Comparison of ENCODE assay signal across 12 cellular contexts in the genomic region with DNA sequence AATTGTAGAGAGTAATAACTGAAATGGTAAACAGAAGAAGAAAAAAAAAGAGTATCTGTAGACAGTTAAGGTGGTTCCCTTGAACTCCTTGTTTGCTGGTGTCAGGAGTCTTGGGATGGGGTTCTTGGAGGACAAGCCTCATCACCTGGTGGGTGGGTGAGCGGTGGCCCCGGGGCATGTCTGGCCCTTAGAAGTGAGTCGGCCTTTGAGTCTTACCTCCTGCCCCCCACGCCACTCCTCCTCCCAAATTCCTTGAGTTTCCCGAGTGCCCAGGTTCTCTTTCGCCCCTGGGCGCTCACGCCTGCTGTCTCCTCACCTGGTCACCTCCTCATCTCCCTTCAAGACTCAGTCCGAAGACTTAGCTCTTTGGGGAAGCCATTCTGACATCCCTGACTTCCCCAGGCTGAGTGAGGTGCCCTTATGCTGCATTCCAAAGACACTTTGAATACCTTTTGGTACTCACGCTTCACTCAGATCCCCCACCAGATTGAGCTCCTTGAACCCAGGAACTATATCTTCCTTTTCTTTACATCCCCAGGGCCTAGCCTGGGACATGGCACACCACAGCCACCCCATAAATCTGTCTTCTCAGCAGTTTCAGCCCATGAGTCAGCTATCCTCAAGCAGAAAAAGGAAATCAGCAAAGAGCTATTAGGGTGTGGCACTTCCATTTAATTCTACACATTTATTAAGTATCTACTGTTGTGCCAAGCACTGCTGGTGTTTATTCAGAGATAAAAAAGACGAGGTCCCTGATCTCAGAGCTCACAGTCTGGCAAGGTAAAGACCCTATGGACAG. TPM values are rescaled to one million over a fixed set of nuclear protein-coding genes. Genes with fewer than 3 reads are reported as not detected.
DNase-seq lines count a peak whose midpoint lies in the region; ATAC-seq and TF ChIP-seq lines count a peak whose summit lies in the region.
"Had no signal": no experiment of that assay in that cellular context is flagged by ENCODE, and none has a peak within 500 bp of the region (broad histone marks: within the 10 kb centered on the region; RNA-seq: fewer than 3 reads in every experiment).

No MANE protein-coding gene starts in this region.

- peaks cover 10 to 16% of the 10 kb centered on the region in 2 donors for H3K4me1 Mint-ChIP-seq in stimulated activated naive B cell treated with anti-CD40 and anti-IgM and Interleukin-4, amounts not matched to agents 10 μg/mL and 1 μg/mL and 100 μg/mL, for 72 hours
- H3K4me1 Mint-ChIP-seq: natural killer cell had no signal

- H3K27me3 Mint-ChIP-seq in stimulated activated naive B cell treated with anti-CD40 and anti-IgM and Interleukin-4, amounts not matched to agents 10 μg/mL and 1 μg/mL and 100 μg/mL, for 72 hours: no peaks in the 10 kb centered on the region

- peaks cover 82 to 99% (median 93%) of the 10 kb centered on the region in 11 experiments for H3K36me3 ChIP-seq in BLaER1 treated with 17β-estradiol and CSF1 and Interleukin-3, amounts not matched to agents 10 nM and 100 nM
- no peaks in the 10 kb centered on the region for H3K36me3 ChIP-seq in MM.1S (replicated peaks; ENCODE audit: insufficient read depth, low read length)
- H3K36me3 ChIP-seq in mammary epithelial cell (ENCODE audit: insufficient read depth, low read length): peaks cover under 1% of the 10 kb centered on the region
- no peaks in the 10 kb centered on the region for H3K36me3 ChIP-seq in mesendoderm (ENCODE audit: control insufficient read depth, insufficient read depth, low read length)

- WGBS in mammary epithelial cell (ENCODE audit: low coverage, missing lambda C conversion rate): 67% methylated on average over 4 of the region's 11 CpGs
- no CpG with 5 or more reads among the region's 11 CpGs for WGBS in mesendoderm (ENCODE audit: extremely low coverage, insufficient coverage, low lambda C conversion rate)

- peak overlapping the region in 7 of 11 experiments; percentile 20 to 96 (median 74); a peak in 13 of 22 replicates for H3K4me2 ChIP-seq in BLaER1 treated with 17β-estradiol and CSF1 and Interleukin-3, amounts not matched to agents 10 nM and 100 nM
- H3K4me2 ChIP-seq in MM.1S (ENCODE audit: low read depth, low read length): peak overlapping the region; percentile 33
- H3K4me2 ChIP-seq in mammary epithelial cell (ENCODE audit: insufficient read depth, low read depth, low read length): peak overlapping the region; percentile 20
- H3K4me2 ChIP-seq in mesendoderm (ENCODE audit: low read length): no peak overlapping the region

- no peak overlapping the region for H3K56ac ChIP-seq in mesendoderm (ENCODE audit: low read length)

- no peaks in the 10 kb centered on the region for H3K27me3 ChIP-seq in BLaER1 treated with 17β-estradiol and CSF1 and Interleukin-3, amounts not matched to agents 10 nM and 100 nM
- no peaks in the 10 kb centered on the region for H3K27me3 ChIP-seq in MM.1S (replicated peaks; ENCODE audit: insufficient read depth, low read length)
- no peaks in the 10 kb centered on the region for H3K27me3 ChIP-seq in mammary epithelial cell (ENCODE audit: insufficient read depth, low read length)
- H3K27me3 ChIP-seq in mesendoderm (ENCODE audit: insufficient read depth, low read length, poor library complexity): no peaks in the 10 kb centered on the region
- H3K27me3 ChIP-seq in dorsolateral prefrontal cortex: no peaks in the 10 kb centered on the region

- H4K20me1 ChIP-seq in BLaER1 treated with 17β-estradiol and CSF1 and Interleukin-3, amounts not matched to agents 10 nM and 100 nM: peaks cover 0 to 10% (median 0%) of the 10 kb centered on the region in 11 experiments; a peak in 1 of 22 replicates
- H4K20me1 ChIP-seq in MM.1S (ENCODE audit: insufficient read depth, low read length) (no peaks in the 10 kb centered on the region), mammary epithelial cell (ENCODE audit: insufficient read depth, low read length) (no peaks in the 10 kb centered on the region)

- no peak overlapping the region for H3K18ac ChIP-seq in mesendoderm (ENCODE audit: low read length)

- no peak overlapping the region for H2AK5ac ChIP-seq in mesendoderm (ENCODE audit: low read length)

- H3F3A ChIP-seq in MM.1S (ENCODE audit: insufficient read depth, low read length): no peaks in the 10 kb centered on the region

- H2BK15ac ChIP-seq in mesendoderm (replicated peaks; ENCODE audit: low read depth): no peak overlapping the region

- no peak overlapping the region for H3K23ac ChIP-seq in mesendoderm (ENCODE audit: low read length)

- no peak overlapping the region for H4K5ac ChIP-seq in mesendoderm (ENCODE audit: low read length)

- H3K9me3 Mint-ChIP-seq in stimulated activated naive B cell treated with anti-CD40 and anti-IgM and Interleukin-4, amounts not matched to agents 10 μg/mL and 1 μg/mL and 100 μg/mL, for 72 hours: no peaks in the 10 kb centered on the region
- H3K9me3 Mint-ChIP-seq: natural killer cell had no signal

- no peak overlapping the region for H3K27ac Mint-ChIP-seq in stimulated activated naive B cell treated with anti-CD40 and anti-IgM and Interleukin-4, amounts not matched to agents 10 μg/mL and 1 μg/mL and 100 μg/mL, for 72 hours

- H4K8ac ChIP-seq in mesendoderm (ENCODE audit: low read depth, low read length): no peak overlapping the region

- peak overlapping the region in 8 of 11 experiments; percentile 6 to 84 (median 62); a peak in 14 of 22 replicates for H3K27ac ChIP-seq in BLaER1 treated with 17β-estradiol and CSF1 and Interleukin-3, amounts not matched to agents 10 nM and 100 nM
- H3K27ac ChIP-seq in MM.1S (ENCODE audit: low read length): no peak overlapping the region; the same call in 1 of the 2 replicates
- H3K27ac ChIP-seq in mammary epithelial cell (ENCODE audit: insufficient read depth, low read depth, low read length): no peak overlapping the region
- no peak overlapping the region for H3K27ac ChIP-seq in mesendoderm (ENCODE audit: low read depth, low read length)
- H3K27ac ChIP-seq in dorsolateral prefrontal cortex: peak overlapping the region in 13 of 59 donors; percentile 2 to 62 (median 36)

- no peak overlapping the region for H2BK5ac ChIP-seq in mesendoderm (ENCODE audit: low read length)

- H2AFZ ChIP-seq in MM.1S (ENCODE audit: low read length) (no peak overlapping the region), mammary epithelial cell (ENCODE audit: low read depth, low read length) (no peak overlapping the region)

- peaks cover 13 to 73% (median 44%) of the 10 kb centered on the region in 10 experiments; a peak in 19 of 20 replicates for H3K4me1 ChIP-seq in BLaER1 treated with 17β-estradiol and CSF1 and Interleukin-3, amounts not matched to agents 10 nM and 100 nM
- H3K4me1 ChIP-seq in MM.1S (ENCODE audit: low read length): peaks cover 17% of the 10 kb centered on the region
- H3K4me1 ChIP-seq in mammary epithelial cell (ENCODE audit: insufficient read depth, low read length): peaks cover 14% of the 10 kb centered on the region
- H3K4me1 ChIP-seq in mesendoderm (ENCODE audit: control insufficient read depth, low read depth, low read length): no peaks in the 10 kb centered on the region

- no peak overlapping the region for H3K4ac ChIP-seq in mesendoderm (ENCODE audit: low read depth, low read length)

- dilution Hi-C loops in mammary epithelial cell (cut with HindIII; ENCODE audit: low sequenced_read_pairs): no loop called here

- no peak for ATAC-seq in stimulated activated naive B cell treated with anti-CD40 and anti-IgM and Interleukin-4, amounts not matched to agents 10 μg/mL and 1 μg/mL and 100 μg/mL, for 72 hours (replicated peaks)
- ATAC-seq: natural killer cell had no signal

- no peaks in the 10 kb centered on the region for H3K9me2 ChIP-seq in MM.1S (replicated peaks; ENCODE audit: insufficient read depth, low read length)

- CTCF ChIA-PET in mammary epithelial cell (lab: Charles Lee; ENCODE audit: low non-redundant PET): no interaction called here

- DNase-seq in MM.1S (peak; percentile 59), mammary epithelial cell (peak; percentile 59), mesendoderm (peak; percentile 42), Kasumi-1 (lab: John Stamatoyannopoulos, UW) (no peak), dorsolateral prefrontal cortex (no peak), GF-D8 (lab: John Stamatoyannopoulos, UW) (no peak)
- no peak for DNase-seq in stimulated activated naive B cell treated with anti-CD40 and anti-IgM and Interleukin-4, amounts not matched to agents 10 μg/mL and 1 μg/mL and 100 μg/mL, for 72 hours
- DNase-seq: activated naive CD4-positive, alpha-beta T cell treated with anti-CD3 and anti-CD28 coated beads, Interleukin-2, amount 50 U/mL, for 16 hours; natural killer cell; NCI-H2171; stimulated activated CD4-positive, alpha-beta T cell treated with anti-CD3 and anti-CD28 coated beads, Interleukin-12 subunit alpha, Interleukin-12 subunit beta, amount 100 ng/mL, for 4 hours had no signal

- no peaks in the 10 kb centered on the region for H3K79me2 ChIP-seq in MM.1S (ENCODE audit: low read length)
- no peaks in the 10 kb centered on the region for H3K79me2 ChIP-seq in mammary epithelial cell (ENCODE audit: insufficient read depth, low read length)
- no peaks in the 10 kb centered on the region for H3K79me2 ChIP-seq in mesendoderm (ENCODE audit: control insufficient read depth, insufficient read depth, low read length)

- no peaks in the 10 kb centered on the region for H3K79me1 ChIP-seq in mesendoderm (ENCODE audit: low read length)

- no peak overlapping the region for H2BK120ac ChIP-seq in mesendoderm (ENCODE audit: low read depth, low read length)

- H3K36me3 Mint-ChIP-seq in stimulated activated naive B cell treated with anti-CD40 and anti-IgM and Interleukin-4, amounts not matched to agents 10 μg/mL and 1 μg/mL and 100 μg/mL, for 72 hours: peaks cover 46 to 58% of the 10 kb centered on the region in 2 donors

- no TSS peak for BruUV-seq in mammary epithelial cell (replicated peaks; lab: Mats Ljungman, UMichigan)

- peak overlapping the region in 4 of 11 experiments; percentile 19 to 62 (median 50); a peak in 6 of 22 replicates for H3K9ac ChIP-seq in BLaER1 treated with 17β-estradiol and CSF1 and Interleukin-3, amounts not matched to agents 10 nM and 100 nM
- no peak overlapping the region for H3K9ac ChIP-seq in MM.1S (ENCODE audit: low read length)
- no peak overlapping the region for H3K9ac ChIP-seq in mammary epithelial cell (ENCODE audit: insufficient read depth, low read length)
- H3K9ac ChIP-seq in mesendoderm (ENCODE audit: low read length): no peak overlapping the region

- no peaks in the 10 kb centered on the region for H3K9me3 ChIP-seq in BLaER1 treated with 17β-estradiol and CSF1 and Interleukin-3, amounts not matched to agents 10 nM and 100 nM (replicated peaks in 1 of 11)
- H3K9me3 ChIP-seq in MM.1S (replicated peaks; ENCODE audit: insufficient read depth, low read length) (no peaks in the 10 kb centered on the region), mammary epithelial cell (replicated peaks; ENCODE audit: insufficient read depth, low read length) (no peaks in the 10 kb centered on the region)

- intact Hi-C loops in mammary epithelial cell (cut with micrococcal nuclease) (no loop called here), dorsolateral prefrontal cortex (cut with DNase I) (no loop called here)

- in situ Hi-C loops in mammary epithelial cell (cut with MboI; ENCODE audit: low sequenced_read_pairs in 2 of 2): no loop called here

- H3K4me3 Mint-ChIP-seq in stimulated activated naive B cell treated with anti-CD40 and anti-IgM and Interleukin-4, amounts not matched to agents 10 μg/mL and 1 μg/mL and 100 μg/mL, for 72 hours: no peak overlapping the region
- H3K4me3 Mint-ChIP-seq: natural killer cell had no signal

- H3K4me3 ChIP-seq in BLaER1 treated with 17β-estradiol and CSF1 and Interleukin-3, amounts not matched to agents 10 nM and 100 nM: peak overlapping the region in 4 of 10 experiments; percentile 5 to 46 (median 14); a peak in 5 of 20 replicates
- H3K4me3 ChIP-seq in MM.1S (ENCODE audit: low read length): no peak overlapping the region
- H3K4me3 ChIP-seq in mammary epithelial cell (replicated peaks in 1 of 3; ENCODE audit: insufficient read depth in 1 of 3, low read depth in 2 of 3, low read length in 3 of 3): no peak overlapping the region
- H3K4me3 ChIP-seq in mesendoderm (ENCODE audit: low read length): no peak overlapping the region
- H3K4me3 ChIP-seq in dorsolateral prefrontal cortex: no peak overlapping the region

- TF ChIP-seq CTCF in MM.1S (IDR thresholded peaks at IDR 0.05; ENCODE audit: low read length) (no peak), mammary epithelial cell (conservative IDR thresholded peaks at IDR 0.05 in 1 of 2, IDR thresholded peaks at IDR 0.05 in 1 of 2; ENCODE audit: extremely low read depth in 1 of 2, insufficient read depth in 1 of 2, low read depth in 1 of 2, low read length in 2 of 2) (no peak), dorsolateral prefrontal cortex (IDR thresholded peaks at IDR 0.05 in 54 of 56, conservative IDR thresholded peaks at IDR 0.05 in 2 of 56; ENCODE audit: low read depth in 1 of 56, partially characterized antibody in 56 of 56) (no peak)

RNA-seq across cellular contexts. Expression of a gene that starts 13.5 kb away (rescaled TPM):
- total RNA-seq in mammary epithelial cell (10 to 100 TPM in 1 of 2 donors, 1 to 10 TPM in 1; 9.2 to 11.6 TPM), dorsolateral prefrontal cortex (1 to 10 TPM; 1.3 to 8.1 (median 3.2) TPM)
- polyA plus RNA-seq in mammary epithelial cell: 6.7 TPM
- polyA minus RNA-seq in mammary epithelial cell: 5.5 TPM
- 3.7 TPM for polyA plus RNA-seq in mesendoderm (2013, experiment 1 of 2)
- 3.8 TPM for polyA plus RNA-seq in mesendoderm (2013, experiment 2 of 2)

RNA-seq across cellular contexts. Expression of a gene that starts 50.6 kb away (rescaled TPM):
- total RNA-seq in mammary epithelial cell (1 to 10 TPM; 3.5 to 6.7 TPM), dorsolateral prefrontal cortex (10 to 100 TPM in 118 of 120 experiments, 1 to 10 TPM in 2; 7.5 to 31.8 (median 17.5) TPM)
- polyA plus RNA-seq in mammary epithelial cell: 1.8 TPM
- 3.4 TPM for polyA minus RNA-seq in mammary epithelial cell
- 1.4 TPM for polyA plus RNA-seq in mesendoderm (2013, experiment 1 of 2)
- 1.8 TPM for polyA plus RNA-seq in mesendoderm (2013, experiment 2 of 2)

Comparison
In these comparisons a context has a peak if more than half of its experiments do, and no peak if none do; other contexts are left out.
1. H3K27ac ChIP-seq: peak in BLaER1 treated with 17β-estradiol and CSF1 and Interleukin-3, amounts not matched to agents 10 nM and 100 nM (8 of 11); none in MM.1S (single experiment), mammary epithelial cell (single experiment) and mesendoderm (single experiment).
2. DNase-seq: peak in MM.1S (single experiment), mammary epithelial cell (single experiment) and mesendoderm (single experiment); none in stimulated activated naive B cell treated with anti-CD40 and anti-IgM and Interleukin-4, amounts not matched to agents 10 μg/mL and 1 μg/mL and 100 μg/mL, for 72 hours (single experiment), Kasumi-1 (0 of 2), dorsolateral prefrontal cortex (0 of 10) and GF-D8 (single experiment).